In the genomic region with DNA sequence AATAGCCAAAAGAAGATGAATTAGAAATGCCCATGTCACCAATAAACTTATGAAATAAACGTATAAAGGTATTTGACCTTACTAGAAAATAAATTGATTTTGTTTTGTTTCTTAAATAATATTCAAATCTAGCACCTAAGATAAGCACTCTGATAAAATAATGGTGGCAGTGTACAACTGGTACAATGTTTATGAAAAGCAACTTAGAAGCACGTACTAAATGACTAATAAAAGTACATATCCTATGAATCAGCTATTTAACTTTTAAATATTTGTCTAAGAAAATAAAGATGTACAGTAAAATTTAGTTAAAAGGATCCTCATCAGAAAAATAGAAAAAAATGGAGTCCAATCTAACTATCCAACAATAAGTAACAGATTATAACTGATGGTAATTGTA, we compare ENCODE assay signal across 24 cellular contexts.
"Had no signal": no experiment of that assay in that cellular context is flagged by ENCODE, and none has a peak within 500 bp of the region (broad histone marks: within the 10 kb centered on the region; RNA-seq: fewer than 3 reads in every experiment).

No MANE protein-coding gene starts in this region.

- H3K27me3 ChIP-seq: colonic mucosa, testis, transverse colon had no signal

- H3K4me1 ChIP-seq: colonic mucosa, testis, transverse colon had no signal

- FAIRE-seq: endometrium had no signal

- DNase-seq: activated B cell treated with CpG ODN at 0.5 μM for 24 hours; activated CD4-positive, alpha-beta T cell treated with anti-CD3 and anti-CD28 coated beads for 36 hours; activated CD8-positive, alpha-beta memory T cell treated with anti-CD3 and anti-CD28 coated beads, Interleukin-2, amount 10 ng/mL, durations not matched to agents 7 days and 5 days; activated CD8-positive, alpha-beta T cell treated with anti-CD3 and anti-CD28 coated beads, Interleukin-2, amount 10 ng/mL, durations not matched to agents 7 days and 5 days; activated T-cell treated with anti-CD3 and anti-CD28 coated beads, Interleukin-2, amount 50 U/mL, for 48 hours; anterior cingulate cortex; colonic mucosa; effector CD8-positive, alpha-beta T cell; head of caudate nucleus; hypothalamus; immature natural killer cell; left ventricle myocardium inferior; mesendoderm; mucosa of descending colon; posterior cingulate gyrus; right cardiac atrium; stimulated activated naive CD8-positive, alpha-beta T cell treated with anti-CD3 and anti-CD28 coated beads, Interleukin-15, Interleukin-2, amounts not matched to agents 100 U/mL and 50 U/mL, for 24 hours; testis; transverse colon had no signal

- H3K4me3 ChIP-seq: colonic mucosa, left ventricle myocardium inferior, lung, mucosa of descending colon, testis, transverse colon had no signal

- H3K9me3 ChIP-seq: colonic mucosa, mucosa of descending colon, testis, transverse colon had no signal

- ATAC-seq: activated CD4-positive, alpha-beta T cell treated with anti-CD3 and anti-CD28 coated beads for 36 hours; activated CD8-positive, alpha-beta memory T cell treated with anti-CD3 and anti-CD28 coated beads, Interleukin-2, amount 10 ng/mL, durations not matched to agents 7 days and 5 days; activated CD8-positive, alpha-beta T cell treated with anti-CD3 and anti-CD28 coated beads, Interleukin-2, amount 10 ng/mL, durations not matched to agents 7 days and 5 days; activated naive CD4-positive, alpha-beta T cell treated with anti-CD3 and anti-CD28 coated beads, Interleukin-2, amount 50 U/mL, for 72 hours; mucosa of descending colon; natural killer cell treated with Interleukin-12 subunit alpha and Interleukin-12 subunit beta and Interleukin-15 and Interleukin-18, amount 100 ng/mL, for 72 hours; right cardiac atrium; stimulated activated naive CD8-positive, alpha-beta T cell treated with anti-CD3 and anti-CD28 coated beads, Interleukin-15, Interleukin-2, amounts not matched to agents 100 U/mL and 50 U/mL, for 24 hours had no signal

- H3K27ac ChIP-seq: colonic mucosa, epithelial cell of prostate, left ventricle myocardium inferior, testis, transverse colon had no signal

- H3K36me3 ChIP-seq: colonic mucosa, transverse colon had no signal
